In the genomic region with DNA sequence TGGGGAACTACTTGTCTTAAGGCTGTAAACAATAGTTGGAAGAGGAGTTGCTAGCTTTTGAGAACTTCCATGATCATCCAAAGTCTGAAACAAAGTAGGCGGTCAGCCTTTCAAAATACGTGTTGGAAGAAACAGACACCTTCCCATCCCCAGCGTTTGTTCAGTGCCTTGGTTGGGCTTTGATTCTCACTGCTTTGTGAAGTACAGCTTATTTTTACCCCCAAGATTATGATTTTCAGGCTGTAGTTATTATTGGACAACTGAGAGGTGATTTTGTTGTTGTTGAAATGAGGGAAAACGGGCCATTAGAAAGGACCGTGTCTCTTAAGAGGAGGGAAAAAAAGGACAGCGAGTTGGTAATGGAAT, we compare ENCODE assay signal across 8 cellular contexts. TPM values are rescaled to one million over a fixed set of nuclear protein-coding genes. Genes with fewer than 3 reads are reported as not detected.
DNase-seq lines count a peak whose midpoint lies in the region; ATAC-seq and TF ChIP-seq lines count a peak whose summit lies in the region.

No MANE protein-coding gene starts in this region.

- POLR2A ChIA-PET in SK-N-SH (lab: Yijun Ruan, JAX) = no interaction called here
- POLR2A ChIA-PET in activated CD4-positive, alpha-beta memory T cell treated with anti-CD3 and anti-CD28 coated beads for 36 hours (lab: Charles Lee) = no interaction called here

- peaks cover 7% of the 10 kb centered on the region for H3K36me3 Mint-ChIP-seq in activated CD4-positive, alpha-beta memory T cell treated with anti-CD3 and anti-CD28 coated beads for 36 hours

- H3K27me3 ChIP-seq in SK-N-SH (ENCODE audit: insufficient read depth) (no peaks in the 10 kb centered on the region), iPS-18a (ENCODE audit: control insufficient read depth, insufficient read depth, low read length) (peaks cover 7% of the 10 kb centered on the region), stomach (no peaks in the 10 kb centered on the region)

- no peaks in the 10 kb centered on the region for H4K20me1 ChIP-seq in SK-N-SH (ENCODE audit: insufficient read depth)

- H3K4me1 Mint-ChIP-seq in activated CD4-positive, alpha-beta memory T cell treated with anti-CD3 and anti-CD28 coated beads for 36 hours (ENCODE audit: low read depth) = peaks cover 29% of the 10 kb centered on the region

- TF ChIP-seq RAD21 in SK-N-SH (IDR thresholded peaks at IDR 0.05; ENCODE audit: low read length) = no peak

- H3K9ac ChIP-seq in SK-N-SH (peak overlapping the region; percentile 82; the same call in 1 of the 2 replicates), iPS-18a (ENCODE audit: low read length) (peak overlapping the region; percentile 82)

- CTCF ChIA-PET in SK-N-SH (lab: Yijun Ruan, JAX) = interaction anchor here (0.8 to 1.3 kb wide), 3 partner anchors 13 to 315 kb away, joined by 3 read pairs; a partner anchor contains a TSS
- CTCF ChIA-PET in activated CD4-positive, alpha-beta memory T cell treated with anti-CD3 and anti-CD28 coated beads for 36 hours (lab: Charles Lee) = no interaction called here

- H3K9me2 ChIP-seq in SK-N-SH = no peaks in the 10 kb centered on the region

- no peak for DNase-seq in SK-N-SH
- no peak for DNase-seq in activated CD4-positive, alpha-beta memory T cell treated with anti-CD3 and anti-CD28 coated beads for 36 hours
- DNase-seq in stomach = no peak
- DNase-seq in NCI-H2081 (lab: John Stamatoyannopoulos, UW) = no peak
- DNase-seq in SKM-1 treated with dmso at 0.1 percent for 144 hours (lab: John Stamatoyannopoulos, UW; ENCODE audit: unreplicated experiment) = no peak
- no peak for DNase-seq in NCI-H510A treated with DMSO at 0.1 percent for 48 hours (lab: John Stamatoyannopoulos, UW)

- no peaks in the 10 kb centered on the region for H3K36me3 ChIP-seq in SK-N-SH (replicated peaks in 1 of 2; ENCODE audit: control insufficient read depth in 1 of 2, insufficient read depth in 2 of 2, low read length in 1 of 2)
- H3K36me3 ChIP-seq in iPS-18a (ENCODE audit: control insufficient read depth, low read depth, low read length) = no peaks in the 10 kb centered on the region
- no peaks in the 10 kb centered on the region for H3K36me3 ChIP-seq in stomach

- TF ChIP-seq POLR2A in stomach (IDR thresholded peaks at IDR 0.05) = no peak

- H3K79me2 ChIP-seq in SK-N-SH (ENCODE audit: insufficient read depth) = peaks cover 27% of the 10 kb centered on the region

- H3K27ac ChIP-seq in SK-N-SH (ENCODE audit: low read depth in 2 of 2, low read length in 1 of 2) (peak overlapping the region; percentile 78 to 82), iPS-18a (ENCODE audit: low read length) (no peak overlapping the region), stomach (peak overlapping the region; percentile 89 to 94 (median 91))

- no peak for TF ChIP-seq CTCF in SK-N-SH (IDR thresholded peaks at IDR 0.05)
- TF ChIP-seq CTCF in stomach (IDR thresholded peaks at IDR 0.05) = no peak

- no peak for ATAC-seq in SK-N-SH treated with all-trans-retinoic acid at 6 μM for 48 hours

- H3K27me3 Mint-ChIP-seq in activated CD4-positive, alpha-beta memory T cell treated with anti-CD3 and anti-CD28 coated beads for 36 hours = peaks cover 7% of the 10 kb centered on the region

- H3K4me2 ChIP-seq in SK-N-SH = peak overlapping the region; percentile 96

- no peaks in the 10 kb centered on the region for H3F3A ChIP-seq in SK-N-SH (replicated peaks; ENCODE audit: insufficient read depth)

- H2AFZ ChIP-seq in SK-N-SH (ENCODE audit: low read depth) = peak overlapping the region; percentile 99

- H3K4me1 ChIP-seq in SK-N-SH (ENCODE audit: control insufficient read depth in 1 of 2, insufficient read depth in 2 of 2, low read depth in 1 of 2, low read length in 1 of 2) = no peaks in the 10 kb centered on the region; a peak in 2 of 4 replicates
- H3K4me1 ChIP-seq in iPS-18a (ENCODE audit: control insufficient read depth, low read depth, low read length) = peaks cover 3% of the 10 kb centered on the region
- H3K4me1 ChIP-seq in stomach = peaks cover 0 to 25% (median 16%) of the 10 kb centered on the region in 4 donors

- 38% methylated on average over 6 of the region's 6 CpGs for WGBS in SK-N-SH (ENCODE audit: low lambda C conversion rate)
- WGBS in stomach, 5 donors = 25 to 32% (median 27%) methylated on average over 6 of the region's 6 CpGs

- H3K9me3 ChIP-seq in SK-N-SH (no peaks in the 10 kb centered on the region), iPS-18a (ENCODE audit: control insufficient read depth, low read depth, low read length) (no peaks in the 10 kb centered on the region), stomach (no peaks in the 10 kb centered on the region)

- H3K27ac Mint-ChIP-seq in activated CD4-positive, alpha-beta memory T cell treated with anti-CD3 and anti-CD28 coated beads for 36 hours = peak overlapping the region; percentile 92

- peak overlapping the region; percentile 78 to 90 for H3K4me3 ChIP-seq in SK-N-SH (ENCODE audit: low read depth in 2 of 2, low read length in 1 of 2)
- peak overlapping the region; percentile 96 for H3K4me3 ChIP-seq in iPS-18a (ENCODE audit: low read length)
- H3K4me3 ChIP-seq in stomach = peak overlapping the region; percentile 63 to 76 (median 69)

- H3K9me3 Mint-ChIP-seq in activated CD4-positive, alpha-beta memory T cell treated with anti-CD3 and anti-CD28 coated beads for 36 hours = no peaks in the 10 kb centered on the region

- peak overlapping the region; percentile 82 for H3K4me3 Mint-ChIP-seq in activated CD4-positive, alpha-beta memory T cell treated with anti-CD3 and anti-CD28 coated beads for 36 hours

- TF ChIP-seq EP300 in SK-N-SH (IDR thresholded peaks at IDR 0.05; ENCODE audit: borderline replicate concordance in 1 of 2, low read depth in 1 of 2, low read length in 1 of 2) = no peak
- no peak for TF ChIP-seq EP300 in stomach (IDR thresholded peaks at IDR 0.05)

- intact Hi-C loops in activated CD4-positive, alpha-beta memory T cell treated with anti-CD3 and anti-CD28 coated beads for 36 hours (cut with micrococcal nuclease) = loop anchor here (1.0 to 2.0 kb wide), 2 partner anchors 156 to 252 kb away; no protein-coding TSS in a partner anchor
- intact Hi-C loops in stomach (cut with DNase I; ENCODE audit: low total_unique reads) = no loop called here

TF ChIP-seq in SK-N-SH, 30 proteins besides CTCF, POLR2A, EP300 and RAD21 (continues in another document):
- no peak for TF ChIP-seq MEF2A (IDR thresholded peaks at IDR 0.05; ENCODE audit: borderline replicate concordance, low read depth)
- TF ChIP-seq NRF1 (IDR thresholded peaks at IDR 0.05; ENCODE audit: low read depth, low read length) = no peak
- no peak for TF ChIP-seq SIN3A (IDR thresholded peaks at IDR 0.05; ENCODE audit: borderline replicate concordance, low read depth, low read length)
- no peak for TF ChIP-seq NFIC (IDR thresholded peaks at IDR 0.05; ENCODE audit: borderline replicate concordance)
- TF ChIP-seq GATA2 (CRISPR knock-in tag; IDR thresholded peaks at IDR 0.05) = no peak
- TF ChIP-seq RXRA (IDR thresholded peaks at IDR 0.05; ENCODE audit: borderline replicate concordance, low read depth) = no peak
- no peak for TF ChIP-seq FOSL2 (IDR thresholded peaks at IDR 0.05; ENCODE audit: borderline replicate concordance, low read depth)
- TF ChIP-seq, protein P1, sequence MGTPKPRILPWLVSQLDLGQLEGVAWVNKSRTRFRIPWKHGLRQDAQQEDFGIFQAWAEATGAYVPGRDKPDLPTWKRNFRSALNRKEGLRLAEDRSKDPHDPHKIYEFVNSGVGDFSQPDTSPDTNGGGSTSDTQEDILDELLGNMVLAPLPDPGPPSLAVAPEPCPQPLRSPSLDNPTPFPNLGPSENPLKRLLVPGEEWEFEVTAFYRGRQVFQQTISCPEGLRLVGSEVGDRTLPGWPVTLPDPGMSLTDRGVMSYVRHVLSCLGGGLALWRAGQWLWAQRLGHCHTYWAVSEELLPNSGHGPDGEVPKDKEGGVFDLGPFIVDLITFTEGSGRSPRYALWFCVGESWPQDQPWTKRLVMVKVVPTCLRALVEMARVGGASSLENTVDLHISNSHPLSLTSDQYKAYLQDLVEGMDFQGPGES (IDR thresholded peaks at IDR 0.05; ENCODE audit: low read depth, low read length) = no peak
- TF ChIP-seq TAF1 (IDR thresholded peaks at IDR 0.05; ENCODE audit: borderline replicate concordance, low read depth, low read length) = no peak
- no peak for TF ChIP-seq YY1 (IDR thresholded peaks at IDR 0.05; ENCODE audit: low read depth)
- TF ChIP-seq ELF1 (IDR thresholded peaks at IDR 0.05) = no peak
- no peak for TF ChIP-seq TCF12 (IDR thresholded peaks at IDR 0.05)

TF ChIP-seq in SK-N-SH treated with all-trans-retinoic acid at 6 μM for 48 hours, 23 proteins besides CTCF, POLR2A, EP300 and RAD21:
- no peak for TF ChIP-seq GLIS3 (CRISPR knock-in tag; IDR thresholded peaks at IDR 0.05)
- TF ChIP-seq, protein P2, sequence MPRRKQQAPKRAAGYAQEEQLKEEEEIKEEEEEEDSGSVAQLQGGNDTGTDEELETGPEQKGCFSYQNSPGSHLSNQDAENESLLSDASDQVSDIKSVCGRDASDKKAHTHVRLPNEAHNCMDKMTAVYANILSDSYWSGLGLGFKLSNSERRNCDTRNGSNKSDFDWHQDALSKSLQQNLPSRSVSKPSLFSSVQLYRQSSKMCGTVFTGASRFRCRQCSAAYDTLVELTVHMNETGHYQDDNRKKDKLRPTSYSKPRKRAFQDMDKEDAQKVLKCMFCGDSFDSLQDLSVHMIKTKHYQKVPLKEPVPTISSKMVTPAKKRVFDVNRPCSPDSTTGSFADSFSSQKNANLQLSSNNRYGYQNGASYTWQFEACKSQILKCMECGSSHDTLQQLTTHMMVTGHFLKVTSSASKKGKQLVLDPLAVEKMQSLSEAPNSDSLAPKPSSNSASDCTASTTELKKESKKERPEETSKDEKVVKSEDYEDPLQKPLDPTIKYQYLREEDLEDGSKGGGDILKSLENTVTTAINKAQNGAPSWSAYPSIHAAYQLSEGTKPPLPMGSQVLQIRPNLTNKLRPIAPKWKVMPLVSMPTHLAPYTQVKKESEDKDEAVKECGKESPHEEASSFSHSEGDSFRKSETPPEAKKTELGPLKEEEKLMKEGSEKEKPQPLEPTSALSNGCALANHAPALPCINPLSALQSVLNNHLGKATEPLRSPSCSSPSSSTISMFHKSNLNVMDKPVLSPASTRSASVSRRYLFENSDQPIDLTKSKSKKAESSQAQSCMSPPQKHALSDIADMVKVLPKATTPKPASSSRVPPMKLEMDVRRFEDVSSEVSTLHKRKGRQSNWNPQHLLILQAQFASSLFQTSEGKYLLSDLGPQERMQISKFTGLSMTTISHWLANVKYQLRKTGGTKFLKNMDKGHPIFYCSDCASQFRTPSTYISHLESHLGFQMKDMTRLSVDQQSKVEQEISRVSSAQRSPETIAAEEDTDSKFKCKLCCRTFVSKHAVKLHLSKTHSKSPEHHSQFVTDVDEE (CRISPR knock-in tag; IDR thresholded peaks at IDR 0.05) = no peak

RNA-seq across cellular contexts. Expression of a gene that starts 0.9 kb away (rescaled TPM):
- polyA plus RNA-seq in SK-N-SH (2012; rRNA removed) (2.5 and 4.2 TPM in 2 replicates), stomach (1 to 10 TPM; 2.6 to 8.2 (median 4.9) TPM)
- polyA plus RNA-seq in SK-N-SH (2012; cell fraction: cytosol; rRNA removed) = 2.8 and 3.6 TPM in 2 replicates
- 9.4 and 12.1 TPM in 2 replicates for polyA plus RNA-seq in SK-N-SH (2012; cell fraction: nucleus; rRNA removed)
- total RNA-seq in activated CD4-positive, alpha-beta memory T cell treated with anti-CD3 and anti-CD28 coated beads for 36 hours = 10 to 100 TPM; 23.4 TPM
- 10 to 100 TPM; 14.8 to 44.4 (median 24.6) TPM for total RNA-seq in stomach
